In genomic region chr15:78847387-78847786, GRCh38 we compare ENCODE assay signal across 2 cellular contexts. TPM values are rescaled to one million over a fixed set of nuclear protein-coding genes. Genes with fewer than 3 reads are reported as not detected.
"Had no signal": no experiment of that assay in that cellular context is flagged by ENCODE, and none has a peak within 500 bp of the region (broad histone marks: within the 10 kb centered on the region; RNA-seq: fewer than 3 reads in every experiment).

No MANE protein-coding gene starts in this region.

RNA-seq across cellular contexts. Expression of gene ADAMTS7, which starts 36.1 kb away (rescaled TPM):
- polyA plus RNA-seq: immature natural killer cell; naive thymus-derived CD8-positive, alpha-beta T cell had no signal
